Comparison of ENCODE assay signal across 8 cellular contexts in the genomic region with DNA sequence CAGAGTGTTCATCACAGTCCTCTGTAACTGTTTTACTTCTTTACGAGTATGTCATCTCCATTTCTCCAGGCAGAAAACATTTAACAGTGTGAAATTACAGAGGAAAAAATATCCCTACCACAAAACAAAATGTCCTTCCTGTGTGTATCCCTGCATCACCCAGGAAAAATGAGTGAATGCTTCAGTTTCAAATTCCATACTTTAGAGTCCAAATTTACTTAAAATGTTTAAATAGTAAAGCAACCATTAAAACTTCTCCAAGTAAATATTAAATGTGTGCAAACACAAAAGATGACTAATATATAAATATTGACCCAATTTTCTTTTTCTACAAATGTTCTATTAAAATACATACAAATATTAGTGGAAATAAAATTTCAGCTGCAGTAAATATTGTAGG.
"Had no signal": no experiment of that assay in that cellular context is flagged by ENCODE, and none has a peak within 500 bp of the region (broad histone marks: within the 10 kb centered on the region; RNA-seq: fewer than 3 reads in every experiment).

No MANE protein-coding gene starts in this region.

- H3K36me3 Mint-ChIP-seq: IgD-negative memory B cell had no signal

- ATAC-seq: HepG2 had no signal

- H3K4me1 Mint-ChIP-seq: IgD-negative memory B cell had no signal

- H3K27ac Mint-ChIP-seq: H9, IgD-negative memory B cell had no signal

- DNase-seq: H9, HCEC 1CT, KBM-7 had no signal

- H3K9me3 Mint-ChIP-seq: GM23338, H9 had no signal

- H3K4me3 Mint-ChIP-seq: GM23338, H9, IgD-negative memory B cell had no signal

- H3K4me3 ChIP-seq: GM23338 had no signal

- H3K27ac ChIP-seq: HL-60, KMS-11 had no signal

- H3K27me3 Mint-ChIP-seq: IgD-negative memory B cell had no signal
